ENCODE assay signal across 6 cellular contexts in genomic region chr3:32719931-32720330, GRCh38.
"Had no signal": no experiment of that assay in that cellular context is flagged by ENCODE, and none has a peak within 500 bp of the region (broad histone marks: within the 10 kb centered on the region; RNA-seq: fewer than 3 reads in every experiment).

No MANE protein-coding gene starts in this region.

- H3K4me3 Mint-ChIP-seq: IgD-negative memory B cell had no signal

- DNase-seq: IMR-90, KBM-7, KG1 had no signal

- H3K27ac Mint-ChIP-seq: IgD-negative memory B cell had no signal

- H3K27me3 Mint-ChIP-seq: IgD-negative memory B cell had no signal

- FAIRE-seq: HTR-8/SVneo had no signal

- H3K4me1 Mint-ChIP-seq: IgD-negative memory B cell had no signal

- H3K27ac ChIP-seq: HL-60 had no signal

- H3K9me3 Mint-ChIP-seq: IgD-negative memory B cell had no signal
